ENCODE assay signal across 11 cellular contexts in genomic region chr15:77456746-77457618, GRCh38. TPM values are rescaled to one million over a fixed set of nuclear protein-coding genes. Genes with fewer than 3 reads are reported as not detected.
DNase-seq lines count a peak whose midpoint lies in the region; ATAC-seq and TF ChIP-seq lines count a peak whose summit lies in the region.
"Had no signal": no experiment of that assay in that cellular context is flagged by ENCODE, and none has a peak within 500 bp of the region (broad histone marks: within the 10 kb centered on the region; RNA-seq: fewer than 3 reads in every experiment).

No MANE protein-coding gene starts in this region.

- DNase-seq in activated CD4-positive, alpha-beta T cell treated with anti-CD3 and anti-CD28 coated beads, Interleukin-2, amount 10 ng/mL, durations not matched to agents 24 days and 14 days, result no peak
- DNase-seq in activated CD4-positive, alpha-beta T cell treated with anti-CD3 and anti-CD28 coated beads, Interleukin-2, amount 50 U/mL, for 4 hours, result no peak
- DNase-seq in RWPE2 (ENCODE audit: low spot score) (no peak), fibroblast of lung (ENCODE audit: low read depth in 2 of 2) (peak; percentile 22 to 59), smooth muscle cell (lab: John Stamatoyannopoulos, UW; ENCODE audit: unreplicated experiment) (no peak), MV-4-11 (lab: John Stamatoyannopoulos, UW) (no peak)
- DNase-seq: ACHN, left cardiac atrium, NCI-H1105 had no signal

- H3K4me3 Mint-ChIP-seq in activated CD4-positive, alpha-beta T cell treated with anti-CD3 and anti-CD28 coated beads, Interleukin-2, amount 10 ng/mL, durations not matched to agents 24 days and 14 days, result no peak overlapping the region

- peak overlapping the region; percentile 55 for H3K27ac Mint-ChIP-seq in activated CD4-positive, alpha-beta T cell treated with anti-CD3 and anti-CD28 coated beads, Interleukin-2, amount 10 ng/mL, durations not matched to agents 24 days and 14 days

- H3K27ac ChIP-seq in RWPE2 (ENCODE audit: poor library complexity, severe bottlenecking) (peak overlapping the region; percentile 26), fibroblast of lung (ENCODE audit: insufficient read depth, low read length) (peak overlapping the region; percentile 87), smooth muscle cell (ENCODE audit: low read depth) (peak overlapping the region; percentile 86)

- peaks cover 12% of the 10 kb centered on the region for H3K4me1 ChIP-seq in RWPE2 (ENCODE audit: insufficient read depth, poor library complexity, severe bottlenecking)
- H3K4me1 ChIP-seq in fibroblast of lung (ENCODE audit: control insufficient read depth, extremely low read depth, insufficient read depth, low read length), result peaks cover 22% of the 10 kb centered on the region
- peaks cover 26% of the 10 kb centered on the region for H3K4me1 ChIP-seq in smooth muscle cell (ENCODE audit: low read depth)

- H3K4me3 ChIP-seq in RWPE2 (ENCODE audit: severe bottlenecking) (no peak overlapping the region), fibroblast of lung (replicated peaks in 1 of 4; ENCODE audit: control extremely low read depth in 1 of 4, insufficient read depth in 1 of 4, low read depth in 3 of 4, low read length in 4 of 4) (no peak overlapping the region), smooth muscle cell (no peak overlapping the region)

- intact Hi-C loops in activated CD4-positive, alpha-beta T cell treated with anti-CD3 and anti-CD28 coated beads, Interleukin-2, amount 10 ng/mL, durations not matched to agents 24 days and 14 days (cut with micrococcal nuclease), result no loop called here

- TF ChIP-seq CTCF in RWPE2 (IDR thresholded peaks at IDR 0.05; ENCODE audit: poor library complexity, severe bottlenecking) (no peak), fibroblast of lung (conservative IDR thresholded peaks at IDR 0.05 in 1 of 2, IDR thresholded peaks at IDR 0.05 in 1 of 2; ENCODE audit: low read depth in 1 of 2, low read length in 2 of 2) (no peak), smooth muscle cell (IDR thresholded peaks at IDR 0.05; ENCODE audit: borderline replicate concordance, insufficient read depth, poor library complexity, severe bottlenecking) (no peak)

- peaks cover 4% of the 10 kb centered on the region for H3F3A ChIP-seq in smooth muscle cell (ENCODE audit: low read depth)

- H3K27me3 Mint-ChIP-seq in activated CD4-positive, alpha-beta T cell treated with anti-CD3 and anti-CD28 coated beads, Interleukin-2, amount 10 ng/mL, durations not matched to agents 24 days and 14 days, result no peaks in the 10 kb centered on the region

- H3K4me2 ChIP-seq in fibroblast of lung (ENCODE audit: extremely low read depth, insufficient read depth, low read length) (no peak overlapping the region), smooth muscle cell (peak overlapping the region; percentile 61)

- H3K9me3 ChIP-seq in RWPE2 (ENCODE audit: severe bottlenecking) (no peaks in the 10 kb centered on the region), fibroblast of lung (ENCODE audit: control insufficient read depth, insufficient read depth, low read depth, low read length) (no peaks in the 10 kb centered on the region), smooth muscle cell (replicated peaks; ENCODE audit: low read depth) (no peaks in the 10 kb centered on the region)

- 84% methylated on average over 6 of the region's 6 CpGs for WGBS in smooth muscle cell (ENCODE audit: low lambda C conversion rate)

- ATAC-seq in RWPE2 (ENCODE audit: low read depth) (no peak), GM18868 (IDR thresholded peaks at IDR 0.05; ENCODE audit: unreplicated experiment) (no peak), HG03378 (IDR thresholded peaks at IDR 0.05; ENCODE audit: unreplicated experiment) (no peak)

- peaks cover 22% of the 10 kb centered on the region for H3K4me1 Mint-ChIP-seq in activated CD4-positive, alpha-beta T cell treated with anti-CD3 and anti-CD28 coated beads, Interleukin-2, amount 10 ng/mL, durations not matched to agents 24 days and 14 days

- H3K36me3 Mint-ChIP-seq in activated CD4-positive, alpha-beta T cell treated with anti-CD3 and anti-CD28 coated beads, Interleukin-2, amount 10 ng/mL, durations not matched to agents 24 days and 14 days (ENCODE audit: low read depth), result peaks cover 26% of the 10 kb centered on the region

- no peaks in the 10 kb centered on the region for H4K20me1 ChIP-seq in fibroblast of lung (ENCODE audit: control insufficient read depth, extremely low read depth, insufficient read depth, low read length)
- H4K20me1 ChIP-seq in smooth muscle cell (ENCODE audit: low read depth), result peaks cover 42% of the 10 kb centered on the region

- H3K36me3 ChIP-seq in RWPE2 (ENCODE audit: low read depth) (peaks cover 26% of the 10 kb centered on the region), fibroblast of lung (ENCODE audit: control insufficient read depth, insufficient read depth, low read length) (no peaks in the 10 kb centered on the region), smooth muscle cell (ENCODE audit: low read depth) (no peaks in the 10 kb centered on the region)

- H3K9me3 Mint-ChIP-seq in activated CD4-positive, alpha-beta T cell treated with anti-CD3 and anti-CD28 coated beads, Interleukin-2, amount 10 ng/mL, durations not matched to agents 24 days and 14 days, result no peaks in the 10 kb centered on the region

- H3K9ac ChIP-seq in fibroblast of lung (ENCODE audit: insufficient read depth, low read length) (no peak overlapping the region), smooth muscle cell (ENCODE audit: low read depth) (no peak overlapping the region)

- H2AFZ ChIP-seq in fibroblast of lung (ENCODE audit: low read length) (no peak overlapping the region), smooth muscle cell (ENCODE audit: low read depth) (no peak overlapping the region)

- H3K27me3 ChIP-seq in RWPE2 (ENCODE audit: insufficient read depth, poor library complexity, severe bottlenecking) (no peaks in the 10 kb centered on the region), fibroblast of lung (ENCODE audit: control insufficient read depth, insufficient read depth, low read length) (no peaks in the 10 kb centered on the region), smooth muscle cell (ENCODE audit: low read depth) (no peaks in the 10 kb centered on the region)

- no peaks in the 10 kb centered on the region for H3K79me2 ChIP-seq in fibroblast of lung (ENCODE audit: control insufficient read depth, insufficient read depth, low read length)
- H3K79me2 ChIP-seq in smooth muscle cell (ENCODE audit: low read depth), result peaks cover 7% of the 10 kb centered on the region

RNA-seq across cellular contexts. Expression of gene HMG20A, which starts 36.3 kb away (rescaled TPM):
- 42.3 and 46.4 TPM in 2 replicates for total RNA-seq in activated CD4-positive, alpha-beta T cell treated with anti-CD3 and anti-CD28 coated beads, Interleukin-2, amount 10 ng/mL, durations not matched to agents 24 days and 14 days
- 23.6 and 26.3 TPM in 2 replicates for total RNA-seq in fibroblast of lung
- polyA plus RNA-seq in fibroblast of lung, result 33.3 and 38.0 TPM in 2 replicates
- polyA plus RNA-seq in fibroblast of lung (2012), result 16.1 and 17.6 TPM in 2 replicates
- 24.0 and 33.3 TPM in 2 replicates for polyA minus RNA-seq in fibroblast of lung (ENCODE audit: low replicate concordance)
- total RNA-seq in smooth muscle cell, result 30.2 and 40.3 TPM in 2 replicates
- 20.5 and 22.9 TPM in 2 replicates for polyA plus RNA-seq in smooth muscle cell

RNA-seq across cellular contexts. Expression of gene PEAK1, which starts 37.1 kb away (rescaled TPM):
- total RNA-seq in activated CD4-positive, alpha-beta T cell treated with anti-CD3 and anti-CD28 coated beads, Interleukin-2, amount 10 ng/mL, durations not matched to agents 24 days and 14 days, result 25.9 and 28.2 TPM in 2 replicates
- total RNA-seq in fibroblast of lung (69.9 and 91.8 TPM in 2 replicates), smooth muscle cell (19.5 and 21.9 TPM in 2 replicates)
- polyA plus RNA-seq in fibroblast of lung (42.5 and 61.0 TPM in 2 replicates), smooth muscle cell (5.6 and 6.2 TPM in 2 replicates)
- polyA plus RNA-seq in fibroblast of lung (2012), result 26.3 and 57.5 TPM in 2 replicates
- polyA minus RNA-seq in fibroblast of lung (ENCODE audit: low replicate concordance), result 74.1 and 78.9 TPM in 2 replicates

Comparison
In these comparisons a context has a peak if more than half of its experiments do, and no peak if none do; other contexts are left out.
1. DNase-seq: peak in fibroblast of lung (2 of 2); none in activated CD4-positive, alpha-beta T cell treated with anti-CD3 and anti-CD28 coated beads, Interleukin-2, amount 10 ng/mL, durations not matched to agents 24 days and 14 days (single experiment), activated CD4-positive, alpha-beta T cell treated with anti-CD3 and anti-CD28 coated beads, Interleukin-2, amount 50 U/mL, for 4 hours (0 of 2), RWPE2 (single experiment), smooth muscle cell (single experiment) and MV-4-11 (single experiment).
2. H3K27ac ChIP-seq: peak in every context shown above with its lines; median percentile 87 in fibroblast of lung; 86 in smooth muscle cell; 26 in RWPE2.